In genomic region chr6:26026833-26027490, GRCh38 we compare ENCODE assay signal across 1 cellular context.
TF ChIP-seq lines count a peak whose summit lies in the region.

No MANE protein-coding gene starts in this region.

TF ChIP-seq in HepG2, 621 proteins besides CTCF, POLR2A, EP300 and RAD21 (continued from another document and continues in another):
- TF ChIP-seq ZBTB44 (CRISPR knock-in tag; IDR thresholded peaks at IDR 0.05) (peak; percentile 85; the same call in 1 of the 2 replicates), ZFP37 (CRISPR knock-in tag; IDR thresholded peaks at IDR 0.05; ENCODE audit: borderline replicate concordance) (0 out of 2 replicates have a peak, but pooled peaks have one; percentile 35), CREB1 (IDR thresholded peaks at IDR 0.05) (peak; percentile 37), CREB1 (CRISPR knock-in tag; IDR thresholded peaks at IDR 0.05) (peak; percentile 71), REST (IDR thresholded peaks at IDR 0.05; ENCODE audit: borderline replicate concordance in 1 of 2, low read depth in 1 of 2, low read length in 2 of 2) (peak in 1 of 2 experiments; percentile 86; a peak in 2 of 4 replicates), NFAT5 (CRISPR knock-in tag; IDR thresholded peaks at IDR 0.05) (no peak; the same call in 1 of the 2 replicates), SNAI1 (CRISPR knock-in tag; IDR thresholded peaks at IDR 0.05; ENCODE audit: borderline replicate concordance) (peak; percentile 70; the same call in 1 of the 2 replicates), FOXC1 (CRISPR knock-in tag; IDR thresholded peaks at IDR 0.05; ENCODE audit: borderline replicate concordance) (peak; percentile 99), MEIS1 (CRISPR knock-in tag; IDR thresholded peaks at IDR 0.05; ENCODE audit: borderline replicate concordance) (no peak), TMF1 (CRISPR knock-in tag; IDR thresholded peaks at IDR 0.05; ENCODE audit: low read depth) (peak; percentile 53; the same call in 1 of the 2 replicates), STAG1 (CRISPR knock-in tag; IDR thresholded peaks at IDR 0.05) (no peak), ZNF225 (CRISPR knock-in tag; IDR thresholded peaks at IDR 0.05) (no peak), SMYD3 (CRISPR knock-in tag; IDR thresholded peaks at IDR 0.05) (peak; percentile 99), ZNF20 (CRISPR knock-in tag; IDR thresholded peaks at IDR 0.05) (no peak), ZNF644 (CRISPR knock-in tag; IDR thresholded peaks at IDR 0.05; ENCODE audit: low read depth) (no peak), ZNF839 (CRISPR knock-in tag; IDR thresholded peaks at IDR 0.05; ENCODE audit: borderline replicate concordance) (peak; percentile 78; the same call in 1 of the 2 replicates), ZC3H13 (CRISPR knock-in tag; IDR thresholded peaks at IDR 0.05) (peak; percentile 98), TCF7 (IDR thresholded peaks at IDR 0.05; ENCODE audit: low read depth) (no peak; the same call in 1 of the 2 replicates), ZNF101 (CRISPR knock-in tag; IDR thresholded peaks at IDR 0.05; ENCODE audit: borderline replicate concordance, low read depth) (no peak), ZNF564 (CRISPR knock-in tag; IDR thresholded peaks at IDR 0.05) (peak; percentile 85), DMAP1 (CRISPR knock-in tag; IDR thresholded peaks at IDR 0.05) (no peak; the same call in 1 of the 2 replicates), ZNF12 (CRISPR knock-in tag; IDR thresholded peaks at IDR 0.05) (peak; percentile 74; the same call in 1 of the 2 replicates), ZNF589 (CRISPR knock-in tag; conservative IDR thresholded peaks at IDR 0.05) (peak; percentile 91; the same call in 1 of the 2 replicates), NR2F2 (IDR thresholded peaks at IDR 0.05; ENCODE audit: borderline replicate concordance, low read depth) (peak; percentile 71; the same call in 1 of the 2 replicates), HIVEP1 (CRISPR knock-in tag; IDR thresholded peaks at IDR 0.05) (peak; percentile 87), MYNN (CRISPR knock-in tag; IDR thresholded peaks at IDR 0.05; ENCODE audit: low read depth) (peak; percentile 91), ZBTB38 (CRISPR knock-in tag; IDR thresholded peaks at IDR 0.05) (peak; percentile 97), MEF2D (CRISPR knock-in tag; IDR thresholded peaks at IDR 0.05) (peak; percentile 52), ZBTB8A (CRISPR knock-in tag; IDR thresholded peaks at IDR 0.05; ENCODE audit: borderline replicate concordance, low read depth) (no peak; the same call in 1 of the 2 replicates), POLR2AphosphoS2 (IDR thresholded peaks at IDR 0.05; ENCODE audit: low read depth, low read length) (peak; percentile 85), RCOR2 (CRISPR knock-in tag; IDR thresholded peaks at IDR 0.05) (0 out of 2 replicates have a peak, but pooled peaks have one; percentile 40), ASH2L (IDR thresholded peaks at IDR 0.05; ENCODE audit: insufficient read length, low read depth, low read length) (peak; percentile 84), CBX1 (IDR thresholded peaks at IDR 0.05; ENCODE audit: low read depth) (peak; percentile 100), ARID2 (CRISPR knock-in tag; IDR thresholded peaks at IDR 0.05; ENCODE audit: borderline replicate concordance) (peak; percentile 81; the same call in 1 of the 2 replicates)
- TF ChIP-seq, protein P1, sequence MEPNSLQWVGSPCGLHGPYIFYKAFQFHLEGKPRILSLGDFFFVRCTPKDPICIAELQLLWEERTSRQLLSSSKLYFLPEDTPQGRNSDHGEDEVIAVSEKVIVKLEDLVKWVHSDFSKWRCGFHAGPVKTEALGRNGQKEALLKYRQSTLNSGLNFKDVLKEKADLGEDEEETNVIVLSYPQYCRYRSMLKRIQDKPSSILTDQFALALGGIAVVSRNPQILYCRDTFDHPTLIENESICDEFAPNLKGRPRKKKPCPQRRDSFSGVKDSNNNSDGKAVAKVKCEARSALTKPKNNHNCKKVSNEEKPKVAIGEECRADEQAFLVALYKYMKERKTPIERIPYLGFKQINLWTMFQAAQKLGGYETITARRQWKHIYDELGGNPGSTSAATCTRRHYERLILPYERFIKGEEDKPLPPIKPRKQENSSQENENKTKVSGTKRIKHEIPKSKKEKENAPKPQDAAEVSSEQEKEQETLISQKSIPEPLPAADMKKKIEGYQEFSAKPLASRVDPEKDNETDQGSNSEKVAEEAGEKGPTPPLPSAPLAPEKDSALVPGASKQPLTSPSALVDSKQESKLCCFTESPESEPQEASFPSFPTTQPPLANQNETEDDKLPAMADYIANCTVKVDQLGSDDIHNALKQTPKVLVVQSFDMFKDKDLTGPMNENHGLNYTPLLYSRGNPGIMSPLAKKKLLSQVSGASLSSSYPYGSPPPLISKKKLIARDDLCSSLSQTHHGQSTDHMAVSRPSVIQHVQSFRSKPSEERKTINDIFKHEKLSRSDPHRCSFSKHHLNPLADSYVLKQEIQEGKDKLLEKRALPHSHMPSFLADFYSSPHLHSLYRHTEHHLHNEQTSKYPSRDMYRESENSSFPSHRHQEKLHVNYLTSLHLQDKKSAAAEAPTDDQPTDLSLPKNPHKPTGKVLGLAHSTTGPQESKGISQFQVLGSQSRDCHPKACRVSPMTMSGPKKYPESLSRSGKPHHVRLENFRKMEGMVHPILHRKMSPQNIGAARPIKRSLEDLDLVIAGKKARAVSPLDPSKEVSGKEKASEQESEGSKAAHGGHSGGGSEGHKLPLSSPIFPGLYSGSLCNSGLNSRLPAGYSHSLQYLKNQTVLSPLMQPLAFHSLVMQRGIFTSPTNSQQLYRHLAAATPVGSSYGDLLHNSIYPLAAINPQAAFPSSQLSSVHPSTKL (CRISPR knock-in tag; IDR thresholded peaks at IDR 0.05): peak; percentile 72; the same call in 1 of the 2 replicates
- TF ChIP-seq, protein P2, sequence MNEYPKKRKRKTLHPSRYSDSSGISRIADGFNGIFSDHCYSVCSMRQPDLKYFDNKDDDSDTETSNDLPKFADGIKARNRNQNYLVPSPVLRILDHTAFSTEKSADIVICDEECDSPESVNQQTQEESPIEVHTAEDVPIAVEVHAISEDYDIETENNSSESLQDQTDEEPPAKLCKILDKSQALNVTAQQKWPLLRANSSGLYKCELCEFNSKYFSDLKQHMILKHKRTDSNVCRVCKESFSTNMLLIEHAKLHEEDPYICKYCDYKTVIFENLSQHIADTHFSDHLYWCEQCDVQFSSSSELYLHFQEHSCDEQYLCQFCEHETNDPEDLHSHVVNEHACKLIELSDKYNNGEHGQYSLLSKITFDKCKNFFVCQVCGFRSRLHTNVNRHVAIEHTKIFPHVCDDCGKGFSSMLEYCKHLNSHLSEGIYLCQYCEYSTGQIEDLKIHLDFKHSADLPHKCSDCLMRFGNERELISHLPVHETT (CRISPR knock-in tag; conservative IDR thresholded peaks at IDR 0.05): peak; percentile 71; the same call in 1 of the 2 replicates
- TF ChIP-seq, protein P3, sequence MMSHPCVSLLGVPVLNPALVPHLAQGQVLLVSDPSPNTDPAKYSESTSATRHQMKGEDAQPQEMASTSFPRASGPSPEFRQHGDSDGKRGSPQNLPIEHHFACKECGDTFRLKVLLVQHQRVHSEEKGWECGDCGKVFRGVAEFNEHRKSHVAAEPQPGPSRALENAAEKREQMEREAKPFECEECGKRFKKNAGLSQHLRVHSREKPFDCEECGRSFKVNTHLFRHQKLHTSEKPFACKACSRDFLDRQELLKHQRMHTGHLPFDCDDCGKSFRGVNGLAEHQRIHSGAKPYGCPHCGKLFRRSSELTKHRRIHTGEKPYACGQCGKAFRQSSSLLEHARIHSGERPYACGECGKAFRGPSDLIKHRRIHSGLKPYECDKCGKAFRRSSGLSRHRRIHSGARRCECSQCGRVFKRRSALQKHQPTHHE (CRISPR knock-in tag; IDR thresholded peaks at IDR 0.05; ENCODE audit: borderline replicate concordance): 0 out of 2 replicates have a peak, but pooled peaks have one; percentile 58
- TF ChIP-seq, protein P4, sequence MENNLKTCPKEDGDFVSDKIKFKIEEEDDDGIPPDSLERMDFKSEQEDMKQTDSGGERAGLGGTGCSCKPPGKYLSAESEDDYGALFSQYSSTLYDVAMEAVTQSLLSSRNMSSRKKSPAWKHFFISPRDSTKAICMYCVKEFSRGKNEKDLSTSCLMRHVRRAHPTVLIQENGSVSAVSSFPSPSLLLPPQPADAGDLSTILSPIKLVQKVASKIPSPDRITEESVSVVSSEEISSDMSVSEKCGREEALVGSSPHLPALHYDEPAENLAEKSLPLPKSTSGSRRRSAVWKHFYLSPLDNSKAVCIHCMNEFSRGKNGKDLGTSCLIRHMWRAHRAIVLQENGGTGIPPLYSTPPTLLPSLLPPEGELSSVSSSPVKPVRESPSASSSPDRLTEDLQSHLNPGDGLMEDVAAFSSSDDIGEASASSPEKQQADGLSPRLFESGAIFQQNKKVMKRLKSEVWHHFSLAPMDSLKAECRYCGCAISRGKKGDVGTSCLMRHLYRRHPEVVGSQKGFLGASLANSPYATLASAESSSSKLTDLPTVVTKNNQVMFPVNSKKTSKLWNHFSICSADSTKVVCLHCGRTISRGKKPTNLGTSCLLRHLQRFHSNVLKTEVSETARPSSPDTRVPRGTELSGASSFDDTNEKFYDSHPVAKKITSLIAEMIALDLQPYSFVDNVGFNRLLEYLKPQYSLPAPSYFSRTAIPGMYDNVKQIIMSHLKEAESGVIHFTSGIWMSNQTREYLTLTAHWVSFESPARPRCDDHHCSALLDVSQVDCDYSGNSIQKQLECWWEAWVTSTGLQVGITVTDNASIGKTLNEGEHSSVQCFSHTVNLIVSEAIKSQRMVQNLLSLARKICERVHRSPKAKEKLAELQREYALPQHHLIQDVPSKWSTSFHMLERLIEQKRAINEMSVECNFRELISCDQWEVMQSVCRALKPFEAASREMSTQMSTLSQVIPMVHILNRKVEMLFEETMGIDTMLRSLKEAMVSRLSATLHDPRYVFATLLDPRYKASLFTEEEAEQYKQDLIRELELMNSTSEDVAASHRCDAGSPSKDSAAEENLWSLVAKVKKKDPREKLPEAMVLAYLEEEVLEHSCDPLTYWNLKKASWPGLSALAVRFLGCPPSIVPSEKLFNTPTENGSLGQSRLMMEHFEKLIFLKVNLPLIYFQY (CRISPR knock-in tag; IDR thresholded peaks at IDR 0.05; ENCODE audit: borderline replicate concordance): 0 out of 2 replicates have a peak, but pooled peaks have one; percentile 47
